In the genomic region with DNA sequence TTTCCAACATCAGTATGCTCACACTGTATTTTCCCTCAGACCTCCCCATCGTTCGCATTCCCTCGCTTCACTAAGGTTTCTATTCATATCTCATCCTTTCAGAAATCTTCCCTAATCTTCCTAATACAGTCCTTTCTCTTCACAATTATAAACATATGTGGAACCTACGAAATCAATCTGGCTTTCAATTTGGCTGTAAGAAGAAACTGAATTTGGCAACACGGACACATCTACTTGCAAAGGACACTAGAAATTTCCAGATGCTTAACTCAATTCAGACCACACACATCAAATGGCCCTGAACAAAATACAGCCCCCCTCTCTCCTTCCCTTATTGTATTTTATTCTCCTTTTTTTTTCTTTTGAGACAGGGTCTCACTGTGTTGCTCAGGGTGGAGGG, we compare ENCODE assay signal across 1 cellular context.
TF ChIP-seq lines count a peak whose summit lies in the region.

No MANE protein-coding gene starts in this region.

TF ChIP-seq in K562, 482 proteins besides CTCF, POLR2A, EP300 and RAD21:
- TF ChIP-seq ETV1 (tag; conservative IDR thresholded peaks at IDR 0.05; ENCODE audit: low read depth) (no peak), NRF1 (conservative IDR thresholded peaks at IDR 0.05 in 1 of 2, IDR thresholded peaks at IDR 0.05 in 1 of 2) (no peak), SREBF1 (IDR thresholded peaks at IDR 0.05; ENCODE audit: borderline replicate concordance, low read depth, low read length) (no peak), THAP12 (CRISPR knock-in tag; IDR thresholded peaks at IDR 0.05) (no peak), PHF21A (IDR thresholded peaks at IDR 0.05; ENCODE audit: borderline replicate concordance, low read depth) (no peak), CBX3 (IDR thresholded peaks at IDR 0.05; ENCODE audit: borderline replicate concordance in 1 of 2, low read length in 2 of 2) (no peak), JUNB (CRISPR knock-in tag; conservative IDR thresholded peaks at IDR 0.05) (no peak), ZSCAN32 (CRISPR knock-in tag; IDR thresholded peaks at IDR 0.05) (no peak), ZNF551 (CRISPR knock-in tag; IDR thresholded peaks at IDR 0.05) (no peak), TRIM24 (IDR thresholded peaks at IDR 0.05) (no peak), MCM7 (IDR thresholded peaks at IDR 0.05) (no peak), U2AF2 (optimal IDR thresholded peaks at IDR 0.05; ENCODE audit: low read depth, low read length) (no peak), RBM39 (optimal IDR thresholded peaks at IDR 0.05; ENCODE audit: low read depth, low read length) (no peak), MTA3 (IDR thresholded peaks at IDR 0.05; ENCODE audit: borderline replicate concordance) (no peak), HMG20B (CRISPR knock-in tag; IDR thresholded peaks at IDR 0.05) (no peak)
- TF ChIP-seq, protein P1, sequence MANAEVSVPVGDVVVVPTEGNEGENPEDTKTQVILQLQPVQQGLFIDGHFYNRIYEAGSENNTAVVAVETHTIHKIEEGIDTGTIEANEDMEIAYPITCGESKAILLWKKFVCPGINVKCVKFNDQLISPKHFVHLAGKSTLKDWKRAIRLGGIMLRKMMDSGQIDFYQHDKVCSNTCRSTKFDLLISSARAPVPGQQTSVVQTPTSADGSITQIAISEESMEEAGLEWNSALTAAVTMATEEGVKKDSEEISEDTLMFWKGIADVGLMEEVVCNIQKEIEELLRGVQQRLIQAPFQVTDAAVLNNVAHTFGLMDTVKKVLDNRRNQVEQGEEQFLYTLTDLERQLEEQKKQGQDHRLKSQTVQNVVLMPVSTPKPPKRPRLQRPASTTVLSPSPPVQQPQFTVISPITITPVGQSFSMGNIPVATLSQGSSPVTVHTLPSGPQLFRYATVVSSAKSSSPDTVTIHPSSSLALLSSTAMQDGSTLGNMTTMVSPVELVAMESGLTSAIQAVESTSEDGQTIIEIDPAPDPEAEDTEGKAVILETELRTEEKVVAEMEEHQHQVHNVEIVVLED (CRISPR knock-in tag; IDR thresholded peaks at IDR 0.05): no peak
